ENCODE assay signal across 23 cellular contexts in genomic region chr7:40674316-40674715, GRCh38.
"Had no signal": no experiment of that assay in that cellular context is flagged by ENCODE, and none has a peak within 500 bp of the region (broad histone marks: within the 10 kb centered on the region; RNA-seq: fewer than 3 reads in every experiment).

No MANE protein-coding gene starts in this region.

- H3K9me3 Mint-ChIP-seq: activated CD4-positive, alpha-beta memory T cell treated with anti-CD3 and anti-CD28 coated beads, Interleukin-2, amount 10 ng/mL, durations not matched to agents 7 days and 5 days; activated naive CD4-positive, alpha-beta T cell treated with anti-CD3 and anti-CD28 coated beads, Interleukin-2, amount 10 ng/mL, durations not matched to agents 7 days and 5 days; brain; endodermal cell; nephron had no signal

- H3K27me3 ChIP-seq: adrenal gland, foreskin keratinocyte, right lobe of liver, stomach, testis had no signal

- H3K4me3 ChIP-seq: adrenal gland, psoas muscle, right lobe of liver, stomach, testis had no signal

- H3K27ac ChIP-seq: adrenal gland, foreskin keratinocyte, psoas muscle, right lobe of liver, stomach, testis had no signal

- H3K27me3 Mint-ChIP-seq: activated CD4-positive, alpha-beta memory T cell treated with anti-CD3 and anti-CD28 coated beads, Interleukin-2, amount 10 ng/mL, durations not matched to agents 7 days and 5 days; activated CD4-positive, alpha-beta T cell treated with anti-CD3 and anti-CD28 coated beads for 36 hours; activated T-cell treated with anti-CD3 and anti-CD28 coated beads, Interleukin-2, amount 50 U/mL, for 24 hours; brain had no signal

- H3K9me3 ChIP-seq: adrenal gland, psoas muscle, right lobe of liver, stomach, testis had no signal

- H3K4me1 Mint-ChIP-seq: activated CD4-positive, alpha-beta memory T cell treated with anti-CD3 and anti-CD28 coated beads, Interleukin-2, amount 10 ng/mL, durations not matched to agents 7 days and 5 days; brain; endodermal cell; nephron had no signal

- H3K36me3 Mint-ChIP-seq: activated naive CD4-positive, alpha-beta T cell treated with anti-CD3 and anti-CD28 coated beads, Interleukin-2, amount 10 ng/mL, durations not matched to agents 7 days and 5 days; brain had no signal

- DNase-seq: activated CD4-positive, alpha-beta memory T cell treated with anti-CD3 and anti-CD28 coated beads, Interleukin-2, amount 10 ng/mL, durations not matched to agents 7 days and 5 days; activated CD4-positive, alpha-beta T cell treated with anti-CD3 and anti-CD28 coated beads for 36 hours; activated naive CD4-positive, alpha-beta T cell treated with anti-CD3 and anti-CD28 coated beads, Interleukin-2, amount 10 ng/mL, durations not matched to agents 7 days and 5 days; activated T-cell treated with anti-CD3 and anti-CD28 coated beads, Interleukin-2, amount 50 U/mL, for 24 hours; adrenal gland; dermis blood vessel endothelial cell; endodermal cell; erythroblast; foreskin keratinocyte; glutamatergic neuron; hypothalamus; kidney glomerular epithelial cell; left ventricle myocardium superior; mesenchymal stem cell; occipital lobe; psoas muscle; right lobe of liver; stimulated activated CD4-positive, alpha-beta T cell treated with anti-CD3 and anti-CD28 coated beads, Interleukin-1b, Interleukin-23, amount 100 ng/mL, for 48 hours; stomach; T-helper 2 cell; testis had no signal

- H3K27ac Mint-ChIP-seq: activated CD4-positive, alpha-beta memory T cell treated with anti-CD3 and anti-CD28 coated beads, Interleukin-2, amount 10 ng/mL, durations not matched to agents 7 days and 5 days; activated CD4-positive, alpha-beta T cell treated with anti-CD3 and anti-CD28 coated beads for 36 hours; activated naive CD4-positive, alpha-beta T cell treated with anti-CD3 and anti-CD28 coated beads, Interleukin-2, amount 10 ng/mL, durations not matched to agents 7 days and 5 days; activated T-cell treated with anti-CD3 and anti-CD28 coated beads, Interleukin-2, amount 50 U/mL, for 24 hours; brain; endodermal cell; nephron had no signal

- H3K4me1 ChIP-seq: adrenal gland, psoas muscle, right lobe of liver, stomach, testis had no signal

- H3K36me3 ChIP-seq: adrenal gland, right lobe of liver, stomach had no signal

- H3K4me3 Mint-ChIP-seq: activated CD4-positive, alpha-beta memory T cell treated with anti-CD3 and anti-CD28 coated beads, Interleukin-2, amount 10 ng/mL, durations not matched to agents 7 days and 5 days; activated CD4-positive, alpha-beta T cell treated with anti-CD3 and anti-CD28 coated beads for 36 hours; activated naive CD4-positive, alpha-beta T cell treated with anti-CD3 and anti-CD28 coated beads, Interleukin-2, amount 10 ng/mL, durations not matched to agents 7 days and 5 days; activated T-cell treated with anti-CD3 and anti-CD28 coated beads, Interleukin-2, amount 50 U/mL, for 24 hours; brain; endodermal cell; nephron had no signal
